In genomic region chr6:137707590-137708360, GRCh38 we compare ENCODE assay signal across 8 cellular contexts.
DNase-seq lines count a peak whose midpoint lies in the region; ATAC-seq and TF ChIP-seq lines count a peak whose summit lies in the region.

No MANE protein-coding gene starts in this region.

- peak overlapping the region; percentile 94 for H3K27ac Mint-ChIP-seq in activated CD4-positive, alpha-beta T cell treated with anti-CD3 and anti-CD28 coated beads for 36 hours

- H3K9me3 Mint-ChIP-seq in activated CD4-positive, alpha-beta T cell treated with anti-CD3 and anti-CD28 coated beads for 36 hours (ENCODE audit: low read depth): peaks cover 7% of the 10 kb centered on the region

- peak overlapping the region; percentile 11 for H3K27ac ChIP-seq in AG04450 (ENCODE audit: low read depth, low read length)

- H3K4me3 Mint-ChIP-seq in activated CD4-positive, alpha-beta T cell treated with anti-CD3 and anti-CD28 coated beads for 36 hours: peak overlapping the region; percentile 62

- H3K4me3 ChIP-seq in AG04450 (ENCODE audit: low read depth, low read length): no peak overlapping the region

- H3K4me1 Mint-ChIP-seq in activated CD4-positive, alpha-beta T cell treated with anti-CD3 and anti-CD28 coated beads for 36 hours: peaks cover 77% of the 10 kb centered on the region

- no peaks in the 10 kb centered on the region for H3K27me3 Mint-ChIP-seq in activated CD4-positive, alpha-beta T cell treated with anti-CD3 and anti-CD28 coated beads for 36 hours

- CTCF ChIA-PET in AG04450 (lab: Charles Lee): interaction anchor here (0.6 to 2.8 kb wide), 44 partner anchors 8 to 297 kb away, joined by 3 to 50 read pairs (median 4); partner anchors contain the start of gene TNFAIP3
- CTCF ChIA-PET in activated CD4-positive, alpha-beta T cell treated with anti-CD3 and anti-CD28 coated beads for 36 hours (lab: Charles Lee): interaction anchor here (0.6 to 3.0 kb wide), 36 partner anchors 9 to 397 kb away, joined by 3 to 88 read pairs (median 4); partner anchors contain the start of gene TNFAIP3

- intact Hi-C loops in activated CD4-positive, alpha-beta T cell treated with anti-CD3 and anti-CD28 coated beads for 36 hours (cut with DNase I, micrococcal nuclease): loop anchor here (1.0 to 2.0 kb wide), 12 partner anchors 10 to 268 kb away; partner anchors contain the start of gene TNFAIP3 (in 2 of the 2)

- no peaks in the 10 kb centered on the region for H3K9me3 ChIP-seq in AG04450 (ENCODE audit: control insufficient read depth, insufficient read depth, low read length)

- H3K27me3 ChIP-seq in AG04450 (ENCODE audit: control insufficient read depth, insufficient read depth, low read length): no peaks in the 10 kb centered on the region

- peaks cover 6% of the 10 kb centered on the region for H3K36me3 Mint-ChIP-seq in activated CD4-positive, alpha-beta T cell treated with anti-CD3 and anti-CD28 coated beads for 36 hours (ENCODE audit: low read depth)

- peak; percentile 80 for TF ChIP-seq CTCF in AG04450 (IDR thresholded peaks at IDR 0.05; ENCODE audit: low read depth, low read length)

- ATAC-seq in GM18867 (IDR thresholded peaks at IDR 0.05; ENCODE audit: unreplicated experiment) (peak; percentile 75), HG03139 (IDR thresholded peaks at IDR 0.05; ENCODE audit: unreplicated experiment) (peak; percentile 61)
- ATAC-seq in activated CD4-positive, alpha-beta T cell treated with anti-CD3 and anti-CD28 coated beads for 36 hours: peak; percentile 64

- POLR2A ChIA-PET in AG04450 (lab: Yijun Ruan, JAX): interaction anchor here (1.2 kb wide), 1 partner anchor 159 kb away, joined by 4 read pairs; the partner anchor contains the start of gene TNFAIP3
- POLR2A ChIA-PET in activated CD4-positive, alpha-beta T cell treated with anti-CD3 and anti-CD28 coated beads for 36 hours (lab: Charles Lee): interaction anchor here (0.5 to 1.8 kb wide), 7 partner anchors 27 to 490 kb away, joined by 3 to 12 read pairs (median 4); no protein-coding TSS in a partner anchor

- DNase-seq in AG04450 (ENCODE audit: low read depth, low spot score): peak; percentile 47
- peak; percentile 55 for DNase-seq in NCI-H345 treated with DMSO at 0.1 percent for 48 hours (lab: John Stamatoyannopoulos, UW; ENCODE audit: unreplicated experiment)
- DNase-seq in activated CD4-positive, alpha-beta T cell treated with anti-CD3 and anti-CD28 coated beads for 36 hours: peak; percentile 89
- peak; percentile 85 for DNase-seq in dedifferentiated amniotic fluid mesenchymal stem cell (ENCODE audit: extremely low spot score)
- DNase-seq in lung microvascular endothelial cell (ENCODE audit: low read depth in 2 of 2): peak; percentile 84 to 88
- DNase-seq in stimulated activated CD8-positive, alpha-beta memory T cell treated with anti-CD3 and anti-CD28 coated beads, Interleukin-12 subunit alpha, Interleukin-12 subunit beta, amount 100 ng/mL, for 1 hour (ENCODE audit: low read depth): peak; percentile 72
